In genomic region chr2:172674034-172674967, GRCh38 we compare ENCODE assay signal across 9 cellular contexts.
DNase-seq lines count a peak whose midpoint lies in the region; ATAC-seq and TF ChIP-seq lines count a peak whose summit lies in the region.
"Had no signal": no experiment of that assay in that cellular context is flagged by ENCODE, and none has a peak within 500 bp of the region (broad histone marks: within the 10 kb centered on the region; RNA-seq: fewer than 3 reads in every experiment).

No MANE protein-coding gene starts in this region.

- H3K9me3 Mint-ChIP-seq in progenitor cell of endocrine pancreas (ENCODE audit: low read depth), result no peaks in the 10 kb centered on the region

- no peak overlapping the region for H3K4me3 Mint-ChIP-seq in progenitor cell of endocrine pancreas (ENCODE audit: low read depth)

- H3K4me1 Mint-ChIP-seq in progenitor cell of endocrine pancreas (ENCODE audit: low read depth), result peaks cover 3% of the 10 kb centered on the region

- H3K36me3 Mint-ChIP-seq in progenitor cell of endocrine pancreas (ENCODE audit: insufficient read depth), result no peaks in the 10 kb centered on the region

- H3K27ac Mint-ChIP-seq in progenitor cell of endocrine pancreas, result no peak overlapping the region

- ATAC-seq in HG02981 (IDR thresholded peaks at IDR 0.05; ENCODE audit: unreplicated experiment) (no peak), HG03135 (IDR thresholded peaks at IDR 0.05; ENCODE audit: unreplicated experiment) (no peak)
- ATAC-seq: HCT116 had no signal

- peak; percentile 14 to 36 for DNase-seq in activated CD4-positive, alpha-beta T cell treated with anti-CD3 and anti-CD28 coated beads for 4 hours
- peak; percentile 36 for DNase-seq in fibroblast of gingiva (ENCODE audit: low read depth)
- DNase-seq in progenitor cell of endocrine pancreas (ENCODE audit: low spot score, unreplicated experiment), result peak; percentile 57
- no peak for DNase-seq in DMS79 treated with DMSO at 0.1 percent for 48 hours (lab: John Stamatoyannopoulos, UW)
- DNase-seq in NCI-H226, result no peak

- TF ChIP-seq CTCF in GM12872 (IDR thresholded peaks at IDR 0.05; ENCODE audit: insufficient read depth, low read depth, low read length) (peak; percentile 57), progenitor cell of endocrine pancreas (IDR thresholded peaks at IDR 0.05; ENCODE audit: unreplicated experiment) (peak; percentile 86)

- peaks cover 10% of the 10 kb centered on the region for H3K27me3 Mint-ChIP-seq in progenitor cell of endocrine pancreas

Comparison
In these comparisons a context has a peak if more than half of its experiments do, and no peak if none do; other contexts are left out.
1. DNase-seq: peak in activated CD4-positive, alpha-beta T cell treated with anti-CD3 and anti-CD28 coated beads for 4 hours (2 of 2), fibroblast of gingiva (single experiment) and progenitor cell of endocrine pancreas (single experiment); none in DMS79 treated with DMSO at 0.1 percent for 48 hours (single experiment) and NCI-H226 (single experiment).